ENCODE assay signal across 1 cellular context in the genomic region with DNA sequence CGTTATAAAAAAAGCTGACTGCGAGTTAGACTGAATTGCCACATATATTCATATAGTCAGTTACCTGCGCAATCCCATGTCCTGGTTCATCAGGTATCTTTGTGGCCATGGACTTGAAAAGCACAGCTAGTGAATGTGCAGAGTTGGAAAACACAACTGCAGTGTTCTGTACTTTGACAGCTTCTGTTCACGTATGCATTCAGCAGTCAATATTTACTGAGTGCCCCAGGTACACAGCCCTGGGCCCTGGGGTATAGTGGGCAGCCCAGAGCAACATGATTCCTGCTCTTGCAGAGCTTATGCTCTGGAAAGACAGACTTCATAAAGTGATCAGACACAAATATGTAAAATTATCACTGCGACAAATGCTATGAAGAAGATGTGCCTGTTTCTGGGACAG.
TF ChIP-seq lines count a peak whose summit lies in the region.

No MANE protein-coding gene starts in this region.

TF ChIP-seq in HepG2, 621 proteins besides CTCF, POLR2A, EP300 and RAD21 (continued from another document):
- TF ChIP-seq NFE2 (CRISPR knock-in tag; IDR thresholded peaks at IDR 0.05) (no peak), FOXP1 (IDR thresholded peaks at IDR 0.05) (no peak), FOXP1 (CRISPR knock-in tag; IDR thresholded peaks at IDR 0.05) (peak; percentile 20; the same call in 1 of the 2 replicates), HHEX (CRISPR knock-in tag; IDR thresholded peaks at IDR 0.05) (no peak), ZNF160 (CRISPR knock-in tag; IDR thresholded peaks at IDR 0.05) (0 out of 2 replicates have a peak, but pooled peaks have one; percentile 50), RBAK (CRISPR knock-in tag; IDR thresholded peaks at IDR 0.05) (no peak), ZMYM4 (CRISPR knock-in tag; IDR thresholded peaks at IDR 0.05) (0 out of 2 replicates have a peak, but pooled peaks have one; percentile 15), POGZ (CRISPR knock-in tag; IDR thresholded peaks at IDR 0.05) (no peak), KDM2A (CRISPR knock-in tag; IDR thresholded peaks at IDR 0.05; ENCODE audit: borderline replicate concordance, low read depth) (no peak), SALL1 (CRISPR knock-in tag; IDR thresholded peaks at IDR 0.05) (peak; percentile 53; the same call in 1 of the 2 replicates), ZNF577 (CRISPR knock-in tag; IDR thresholded peaks at IDR 0.05; ENCODE audit: borderline replicate concordance, low read depth) (no peak), ZNF619 (CRISPR knock-in tag; IDR thresholded peaks at IDR 0.05) (no peak), DMAP1 (CRISPR knock-in tag; IDR thresholded peaks at IDR 0.05) (no peak), BRD4 (CRISPR knock-in tag; IDR thresholded peaks at IDR 0.05) (no peak), HDAC1 (CRISPR knock-in tag; IDR thresholded peaks at IDR 0.05) (0 out of 2 replicates have a peak, but pooled peaks have one; percentile 25), FOXA3 (CRISPR knock-in tag; IDR thresholded peaks at IDR 0.05) (0 out of 2 replicates have a peak, but pooled peaks have one; percentile 29), IRF2 (CRISPR knock-in tag; IDR thresholded peaks at IDR 0.05) (no peak)
- TF ChIP-seq, protein P1, sequence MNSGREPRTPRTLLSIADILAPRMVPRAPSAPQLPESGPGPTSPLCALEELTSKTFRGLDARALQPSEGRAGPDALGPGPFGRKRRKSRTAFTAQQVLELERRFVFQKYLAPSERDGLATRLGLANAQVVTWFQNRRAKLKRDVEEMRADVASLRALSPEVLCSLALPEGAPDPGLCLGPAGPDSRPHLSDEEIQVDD (CRISPR knock-in tag; IDR thresholded peaks at IDR 0.05; ENCODE audit: borderline replicate concordance), result no peak
- TF ChIP-seq, protein P2, sequence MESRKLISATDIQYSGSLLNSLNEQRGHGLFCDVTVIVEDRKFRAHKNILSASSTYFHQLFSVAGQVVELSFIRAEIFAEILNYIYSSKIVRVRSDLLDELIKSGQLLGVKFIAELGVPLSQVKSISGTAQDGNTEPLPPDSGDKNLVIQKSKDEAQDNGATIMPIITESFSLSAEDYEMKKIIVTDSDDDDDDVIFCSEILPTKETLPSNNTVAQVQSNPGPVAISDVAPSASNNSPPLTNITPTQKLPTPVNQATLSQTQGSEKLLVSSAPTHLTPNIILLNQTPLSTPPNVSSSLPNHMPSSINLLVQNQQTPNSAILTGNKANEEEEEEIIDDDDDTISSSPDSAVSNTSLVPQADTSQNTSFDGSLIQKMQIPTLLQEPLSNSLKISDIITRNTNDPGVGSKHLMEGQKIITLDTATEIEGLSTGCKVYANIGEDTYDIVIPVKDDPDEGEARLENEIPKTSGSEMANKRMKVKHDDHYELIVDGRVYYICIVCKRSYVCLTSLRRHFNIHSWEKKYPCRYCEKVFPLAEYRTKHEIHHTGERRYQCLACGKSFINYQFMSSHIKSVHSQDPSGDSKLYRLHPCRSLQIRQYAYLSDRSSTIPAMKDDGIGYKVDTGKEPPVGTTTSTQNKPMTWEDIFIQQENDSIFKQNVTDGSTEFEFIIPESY (CRISPR knock-in tag; IDR thresholded peaks at IDR 0.05), result no peak
- TF ChIP-seq, protein P3, sequence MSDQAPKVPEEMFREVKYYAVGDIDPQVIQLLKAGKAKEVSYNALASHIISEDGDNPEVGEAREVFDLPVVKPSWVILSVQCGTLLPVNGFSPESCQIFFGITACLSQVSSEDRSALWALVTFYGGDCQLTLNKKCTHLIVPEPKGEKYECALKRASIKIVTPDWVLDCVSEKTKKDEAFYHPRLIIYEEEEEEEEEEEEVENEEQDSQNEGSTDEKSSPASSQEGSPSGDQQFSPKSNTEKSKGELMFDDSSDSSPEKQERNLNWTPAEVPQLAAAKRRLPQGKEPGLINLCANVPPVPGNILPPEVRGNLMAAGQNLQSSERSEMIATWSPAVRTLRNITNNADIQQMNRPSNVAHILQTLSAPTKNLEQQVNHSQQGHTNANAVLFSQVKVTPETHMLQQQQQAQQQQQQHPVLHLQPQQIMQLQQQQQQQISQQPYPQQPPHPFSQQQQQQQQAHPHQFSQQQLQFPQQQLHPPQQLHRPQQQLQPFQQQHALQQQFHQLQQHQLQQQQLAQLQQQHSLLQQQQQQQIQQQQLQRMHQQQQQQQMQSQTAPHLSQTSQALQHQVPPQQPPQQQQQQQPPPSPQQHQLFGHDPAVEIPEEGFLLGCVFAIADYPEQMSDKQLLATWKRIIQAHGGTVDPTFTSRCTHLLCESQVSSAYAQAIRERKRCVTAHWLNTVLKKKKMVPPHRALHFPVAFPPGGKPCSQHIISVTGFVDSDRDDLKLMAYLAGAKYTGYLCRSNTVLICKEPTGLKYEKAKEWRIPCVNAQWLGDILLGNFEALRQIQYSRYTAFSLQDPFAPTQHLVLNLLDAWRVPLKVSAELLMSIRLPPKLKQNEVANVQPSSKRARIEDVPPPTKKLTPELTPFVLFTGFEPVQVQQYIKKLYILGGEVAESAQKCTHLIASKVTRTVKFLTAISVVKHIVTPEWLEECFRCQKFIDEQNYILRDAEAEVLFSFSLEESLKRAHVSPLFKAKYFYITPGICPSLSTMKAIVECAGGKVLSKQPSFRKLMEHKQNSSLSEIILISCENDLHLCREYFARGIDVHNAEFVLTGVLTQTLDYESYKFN (CRISPR knock-in tag; conservative IDR thresholded peaks at IDR 0.05), result peak; percentile 39; the same call in 1 of the 2 replicates
- TF ChIP-seq, protein P4, sequence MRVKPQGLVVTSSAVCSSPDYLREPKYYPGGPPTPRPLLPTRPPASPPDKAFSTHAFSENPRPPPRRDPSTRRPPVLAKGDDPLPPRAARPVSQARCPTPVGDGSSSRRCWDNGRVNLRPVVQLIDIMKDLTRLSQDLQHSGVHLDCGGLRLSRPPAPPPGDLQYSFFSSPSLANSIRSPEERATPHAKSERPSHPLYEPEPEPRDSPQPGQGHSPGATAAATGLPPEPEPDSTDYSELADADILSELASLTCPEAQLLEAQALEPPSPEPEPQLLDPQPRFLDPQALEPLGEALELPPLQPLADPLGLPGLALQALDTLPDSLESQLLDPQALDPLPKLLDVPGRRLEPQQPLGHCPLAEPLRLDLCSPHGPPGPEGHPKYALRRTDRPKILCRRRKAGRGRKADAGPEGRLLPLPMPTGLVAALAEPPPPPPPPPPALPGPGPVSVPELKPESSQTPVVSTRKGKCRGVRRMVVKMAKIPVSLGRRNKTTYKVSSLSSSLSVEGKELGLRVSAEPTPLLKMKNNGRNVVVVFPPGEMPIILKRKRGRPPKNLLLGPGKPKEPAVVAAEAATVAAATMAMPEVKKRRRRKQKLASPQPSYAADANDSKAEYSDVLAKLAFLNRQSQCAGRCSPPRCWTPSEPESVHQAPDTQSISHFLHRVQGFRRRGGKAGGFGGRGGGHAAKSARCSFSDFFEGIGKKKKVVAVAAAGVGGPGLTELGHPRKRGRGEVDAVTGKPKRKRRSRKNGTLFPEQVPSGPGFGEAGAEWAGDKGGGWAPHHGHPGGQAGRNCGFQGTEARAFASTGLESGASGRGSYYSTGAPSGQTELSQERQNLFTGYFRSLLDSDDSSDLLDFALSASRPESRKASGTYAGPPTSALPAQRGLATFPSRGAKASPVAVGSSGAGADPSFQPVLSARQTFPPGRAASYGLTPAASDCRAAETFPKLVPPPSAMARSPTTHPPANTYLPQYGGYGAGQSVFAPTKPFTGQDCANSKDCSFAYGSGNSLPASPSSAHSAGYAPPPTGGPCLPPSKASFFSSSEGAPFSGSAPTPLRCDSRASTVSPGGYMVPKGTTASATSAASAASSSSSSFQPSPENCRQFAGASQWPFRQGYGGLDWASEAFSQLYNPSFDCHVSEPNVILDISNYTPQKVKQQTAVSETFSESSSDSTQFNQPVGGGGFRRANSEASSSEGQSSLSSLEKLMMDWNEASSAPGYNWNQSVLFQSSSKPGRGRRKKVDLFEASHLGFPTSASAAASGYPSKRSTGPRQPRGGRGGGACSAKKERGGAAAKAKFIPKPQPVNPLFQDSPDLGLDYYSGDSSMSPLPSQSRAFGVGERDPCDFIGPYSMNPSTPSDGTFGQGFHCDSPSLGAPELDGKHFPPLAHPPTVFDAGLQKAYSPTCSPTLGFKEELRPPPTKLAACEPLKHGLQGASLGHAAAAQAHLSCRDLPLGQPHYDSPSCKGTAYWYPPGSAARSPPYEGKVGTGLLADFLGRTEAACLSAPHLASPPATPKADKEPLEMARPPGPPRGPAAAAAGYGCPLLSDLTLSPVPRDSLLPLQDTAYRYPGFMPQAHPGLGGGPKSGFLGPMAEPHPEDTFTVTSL (CRISPR knock-in tag; IDR thresholded peaks at IDR 0.05; ENCODE audit: borderline replicate concordance), result peak; percentile 67; the same call in 1 of the 2 replicates
- TF ChIP-seq, protein P5, sequence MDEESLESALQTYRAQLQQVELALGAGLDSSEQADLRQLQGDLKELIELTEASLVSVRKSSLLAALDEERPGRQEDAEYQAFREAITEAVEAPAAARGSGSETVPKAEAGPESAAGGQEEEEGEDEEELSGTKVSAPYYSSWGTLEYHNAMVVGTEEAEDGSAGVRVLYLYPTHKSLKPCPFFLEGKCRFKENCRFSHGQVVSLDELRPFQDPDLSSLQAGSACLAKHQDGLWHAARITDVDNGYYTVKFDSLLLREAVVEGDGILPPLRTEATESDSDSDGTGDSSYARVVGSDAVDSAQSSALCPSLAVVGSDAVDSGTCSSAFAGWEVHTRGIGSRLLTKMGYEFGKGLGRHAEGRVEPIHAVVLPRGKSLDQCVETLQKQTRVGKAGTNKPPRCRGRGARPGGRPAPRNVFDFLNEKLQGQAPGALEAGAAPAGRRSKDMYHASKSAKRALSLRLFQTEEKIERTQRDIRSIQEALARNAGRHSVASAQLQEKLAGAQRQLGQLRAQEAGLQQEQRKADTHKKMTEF (CRISPR knock-in tag; IDR thresholded peaks at IDR 0.05), result no peak
- TF ChIP-seq, protein P6, sequence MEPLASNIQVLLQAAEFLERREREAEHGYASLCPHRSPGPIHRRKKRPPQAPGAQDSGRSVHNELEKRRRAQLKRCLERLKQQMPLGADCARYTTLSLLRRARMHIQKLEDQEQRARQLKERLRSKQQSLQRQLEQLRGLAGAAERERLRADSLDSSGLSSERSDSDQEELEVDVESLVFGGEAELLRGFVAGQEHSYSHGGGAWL (CRISPR knock-in tag; IDR thresholded peaks at IDR 0.05), result no peak
